ENCODE assay signal across 13 cellular contexts in genomic region chr22:33492210-33492651, GRCh38.
DNase-seq lines count a peak whose midpoint lies in the region; ATAC-seq, FAIRE-seq and TF ChIP-seq lines count a peak whose summit lies in the region.
"Had no signal": no experiment of that assay in that cellular context is flagged by ENCODE, and none has a peak within 500 bp of the region (broad histone marks: within the 10 kb centered on the region; RNA-seq: fewer than 3 reads in every experiment).

No MANE protein-coding gene starts in this region.

- H4K5ac ChIP-seq in H1 (ENCODE audit: insufficient read length, low read depth, low read length), result no peak overlapping the region

- no peak for TF ChIP-seq CTCF in CD4-positive, alpha-beta T cell (IDR thresholded peaks at IDR 0.05)
- TF ChIP-seq CTCF in H1 (IDR thresholded peaks at IDR 0.05; ENCODE audit: control extremely low read depth in 1 of 3, insufficient read depth in 1 of 3, low read depth in 1 of 3, low read length in 3 of 3), result no peak
- no peak for TF ChIP-seq CTCF in mesothelial cell of epicardium (IDR thresholded peaks at IDR 0.05; ENCODE audit: unreplicated experiment)

- no peak overlapping the region for H3K56ac ChIP-seq in H1 (replicated peaks; ENCODE audit: insufficient read length, low read depth, low read length)

- no peaks in the 10 kb centered on the region for H3K9me3 ChIP-seq in CD4-positive, alpha-beta T cell (ENCODE audit: control insufficient read depth, low read length)
- H3K9me3 ChIP-seq in H1 (ENCODE audit: insufficient read depth in 2 of 2, low read depth in 1 of 2, low read length in 1 of 2), result no peaks in the 10 kb centered on the region
- H3K9me3 ChIP-seq: neutrophil had no signal

- peaks cover 2% of the 10 kb centered on the region; the same call in 1 of the 2 replicates for H3K79me1 ChIP-seq in H1 (ENCODE audit: low read depth, low read length)

- peaks cover 3 to 6% of the 10 kb centered on the region in 2 experiments for H4K20me1 ChIP-seq in H1 (replicated peaks in 1 of 2; ENCODE audit: control insufficient read depth in 1 of 2, insufficient read depth in 2 of 2, low read length in 2 of 2)

- H3K36me3 ChIP-seq in H1 (ENCODE audit: control insufficient read depth in 2 of 4, insufficient read depth in 4 of 4, low read length in 3 of 4), result no peaks in the 10 kb centered on the region
- H3K36me3 ChIP-seq: neutrophil had no signal

- H3K79me2 ChIP-seq in H1 (ENCODE audit: control insufficient read depth in 1 of 2, insufficient read depth in 2 of 2, low read length in 2 of 2), result peaks cover 0 to 6% of the 10 kb centered on the region in 2 experiments; a peak in 2 of 4 replicates

- TF ChIP-seq POLR2A in H1 (IDR thresholded peaks at IDR 0.05; ENCODE audit: control extremely low read depth in 1 of 2, low read depth in 2 of 2, low read length in 2 of 2) (no peak), GM18505 (IDR thresholded peaks at IDR 0.05; ENCODE audit: borderline replicate concordance, extremely low read depth, insufficient read depth, insufficient read length) (no peak)

- H3K4me3 ChIP-seq in H1 (ENCODE audit: extremely low read depth in 1 of 4, insufficient read depth in 2 of 4, low read depth in 3 of 4, low read length in 4 of 4), result peak overlapping the region in 1 of 4 experiments; percentile 9; a peak in 1 of 8 replicates

- POLR2A ChIA-PET in CD4-positive, alpha-beta T cell (lab: Charles Lee), result interaction anchor here (0.6 kb wide), 1 partner anchor 21 kb away, joined by 3 read pairs; no protein-coding TSS in a partner anchor
- POLR2A ChIA-PET in H1 (lab: Charles Lee; ENCODE audit: partially characterized antibody), result no interaction called here

- no peak overlapping the region for H3K4me3 Mint-ChIP-seq in CD4-positive, alpha-beta T cell
- no peak overlapping the region for H3K4me3 Mint-ChIP-seq in mesothelial cell of epicardium
- H3K4me3 Mint-ChIP-seq: stimulated activated memory B cell treated with anti-CD40 and anti-IgM and Interleukin-4, amounts not matched to agents 10 μg/mL and 1 μg/mL and 100 μg/mL, for 72 hours had no signal

- WGBS in H1 (ENCODE audit: extremely low coverage in 1 of 2, insufficient coverage in 1 of 2, insufficient read length in 1 of 2, insufficient replicate concordance in 2 of 2, low coverage in 1 of 2, low lambda C conversion rate in 2 of 2, missing lambda C conversion rate in 1 of 2), 2 experiments, result 40% methylated on average over 4 of the region's 4 CpGs; no CpG with 5 or more reads in 1 of the 2 experiments

- 0 out of 2 replicates have a peak overlapping the region, but pooled peaks have one; percentile 13 for H3K18ac ChIP-seq in H1 (ENCODE audit: extremely low read depth, low read length)

- DNase-seq in CD4-positive, alpha-beta T cell, result no peak
- DNase-seq in GM19238 (ENCODE audit: insufficient read length, low spot score) (peak; percentile 15), H1 (ENCODE audit: low read depth in 1 of 2, low spot score in 2 of 2) (peak in 1 of 2 experiments; percentile 52), mesothelial cell of epicardium (ENCODE audit: low spot score in 2 of 2, unreplicated experiment in 2 of 2) (no peak), NCI-H1092 treated with DMSO at 0.1 percent for 48 hours (lab: John Stamatoyannopoulos, UW) (no peak), NOMO-1 treated with DMSO at 0.1 percent for 48 hours (lab: John Stamatoyannopoulos, UW; ENCODE audit: unreplicated experiment) (no peak)
- DNase-seq: activated CD8-positive, alpha-beta memory T cell treated with anti-CD3 and anti-CD28 coated beads, Interleukin-2, amount 50 U/mL, for 48 hours; COR-L47 had no signal

- no peaks in the 10 kb centered on the region for H3K27me3 ChIP-seq in CD4-positive, alpha-beta T cell (ENCODE audit: control insufficient read depth, insufficient read depth, low read length)
- H3K27me3 ChIP-seq in H1 (replicated peaks in 1 of 4; ENCODE audit: control insufficient read depth in 3 of 4, extremely low read depth in 1 of 4, insufficient read depth in 3 of 4, low read length in 3 of 4), result no peaks in the 10 kb centered on the region
- H3K27me3 ChIP-seq: neutrophil had no signal

- H3K9ac ChIP-seq in H1 (replicated peaks in 1 of 4; ENCODE audit: extremely low read depth in 1 of 4, low read depth in 3 of 4, low read length in 3 of 4), result no peak overlapping the region; a peak in 1 of 7 replicates

- no peak for FAIRE-seq in H1 (lab: Jason Lieb, UNC)
- FAIRE-seq: TTC549 had no signal

- CTCF ChIA-PET in CD4-positive, alpha-beta T cell (lab: Charles Lee), result interaction anchor here (0.7 kb wide), 1 partner anchor 290 kb away, joined by 4 read pairs; no protein-coding TSS in a partner anchor
- CTCF ChIA-PET in H1 (lab: Charles Lee; ENCODE audit: partially characterized antibody), result no interaction called here

- no peak overlapping the region for H2AK5ac ChIP-seq in H1 (ENCODE audit: low read depth, low read length)

- no peak for TF ChIP-seq RAD21 in H1 (IDR thresholded peaks at IDR 0.05 in 1 of 2, conservative IDR thresholded peaks at IDR 0.05 in 1 of 2; ENCODE audit: low read depth in 2 of 2, low read length in 2 of 2)

- ATAC-seq in CD4-positive, alpha-beta T cell (ENCODE audit: poor library complexity), result no peak
- ATAC-seq in HG03108 (IDR thresholded peaks at IDR 0.05; ENCODE audit: unreplicated experiment) (no peak), GM18505 (IDR thresholded peaks at IDR 0.05; ENCODE audit: unreplicated experiment) (no peak)
- ATAC-seq: stimulated activated memory B cell treated with anti-CD40 and anti-IgM and Interleukin-4, amounts not matched to agents 10 μg/mL and 1 μg/mL and 100 μg/mL, for 72 hours had no signal

- no peak overlapping the region for H3K23ac ChIP-seq in H1 (ENCODE audit: insufficient read length)

- H3K14ac ChIP-seq in H1 (ENCODE audit: insufficient read length), result no peak overlapping the region

- H2BK5ac ChIP-seq in H1 (ENCODE audit: low read depth, low read length), result peak overlapping the region; percentile 26; the same call in 1 of the 2 replicates

- no peak for TF ChIP-seq EP300 in H1 (IDR thresholded peaks at IDR 0.05; ENCODE audit: borderline replicate concordance in 1 of 2, low read depth in 2 of 2, low read length in 2 of 2)

- intact Hi-C loops in CD4-positive, alpha-beta T cell (cut with DNase I, micrococcal nuclease), result no loop called here

- H3K36me3 Mint-ChIP-seq in CD4-positive, alpha-beta T cell (ENCODE audit: low read depth), result no peaks in the 10 kb centered on the region
- H3K36me3 Mint-ChIP-seq in mesothelial cell of epicardium, result no peaks in the 10 kb centered on the region

- H3K27me3 Mint-ChIP-seq in CD4-positive, alpha-beta T cell, result no peaks in the 10 kb centered on the region
- H3K27me3 Mint-ChIP-seq in mesothelial cell of epicardium (ENCODE audit: low read depth), result peaks cover 51% of the 10 kb centered on the region

- H3K4ac ChIP-seq in H1 (replicated peaks; ENCODE audit: insufficient read length, low read depth, low read length), result no peak overlapping the region

- peaks cover 8% of the 10 kb centered on the region for H3K4me1 Mint-ChIP-seq in CD4-positive, alpha-beta T cell (ENCODE audit: low read depth)
- peaks cover 13% of the 10 kb centered on the region for H3K4me1 Mint-ChIP-seq in mesothelial cell of epicardium

- H3K27ac ChIP-seq in CD4-positive, alpha-beta T cell (ENCODE audit: low read depth, low read length), result no peak overlapping the region
- H3K27ac ChIP-seq in H1 (ENCODE audit: low read depth, low read length), result no peak overlapping the region
- H3K27ac ChIP-seq: neutrophil had no signal

- H2BK20ac ChIP-seq in H1 (ENCODE audit: low read length), result no peak overlapping the region

- no peak overlapping the region for H2BK120ac ChIP-seq in H1 (replicated peaks; ENCODE audit: low read depth, low read length)

- H4K8ac ChIP-seq in H1 (ENCODE audit: extremely low read depth, insufficient read depth, low read length), result no peak overlapping the region

- peak overlapping the region; percentile 40; the same call in 1 of the 2 replicates for H2BK15ac ChIP-seq in H1 (ENCODE audit: low read length)

- no peak overlapping the region for H2AFZ ChIP-seq in H1 (ENCODE audit: low read length)

- no peak overlapping the region for H4K91ac ChIP-seq in H1 (replicated peaks; ENCODE audit: insufficient read length, low read length)

- peak overlapping the region; percentile 31 for H3K27ac Mint-ChIP-seq in CD4-positive, alpha-beta T cell
- peak overlapping the region; percentile 48 for H3K27ac Mint-ChIP-seq in mesothelial cell of epicardium
- H3K27ac Mint-ChIP-seq: stimulated activated memory B cell treated with anti-CD40 and anti-IgM and Interleukin-4, amounts not matched to agents 10 μg/mL and 1 μg/mL and 100 μg/mL, for 72 hours had no signal

- peak overlapping the region; percentile 11 to 53; a peak in 2 of 4 replicates for H3K4me2 ChIP-seq in H1 (ENCODE audit: insufficient read depth in 1 of 2, low read depth in 2 of 2, low read length in 2 of 2)

- H2BK12ac ChIP-seq in H1 (ENCODE audit: low read depth, low read length), result no peak overlapping the region

- peaks cover 3% of the 10 kb centered on the region for H3K9me3 Mint-ChIP-seq in CD4-positive, alpha-beta T cell
- H3K9me3 Mint-ChIP-seq in mesothelial cell of epicardium, result peaks cover 17% of the 10 kb centered on the region

- peaks cover 3 to 10% (median 7%) of the 10 kb centered on the region in 4 experiments for H3K4me1 ChIP-seq in H1 (replicated peaks in 1 of 4; ENCODE audit: control insufficient read depth in 3 of 4, insufficient read depth in 4 of 4, low read length in 3 of 4)

- no peaks in the 10 kb centered on the region for H3K23me2 ChIP-seq in H1 (ENCODE audit: low read depth, low read length)

TF ChIP-seq in H1, 55 proteins besides CTCF, POLR2A, EP300 and RAD21:
- TF ChIP-seq CEBPB (IDR thresholded peaks at IDR 0.05; ENCODE audit: low read depth, low read length), result no peak
- no peak for TF ChIP-seq SIX5 (IDR thresholded peaks at IDR 0.05; ENCODE audit: low read depth, low read length)
- TF ChIP-seq CHD1 (IDR thresholded peaks at IDR 0.05; ENCODE audit: low read depth, low read length), result no peak
- no peak for TF ChIP-seq NRF1 (IDR thresholded peaks at IDR 0.05; ENCODE audit: low read depth, low read length)
